21 cellular contexts compared by ENCODE assay signal in genomic region chr6:3398755-3399671, GRCh38. TPM values are rescaled to one million over a fixed set of nuclear protein-coding genes. Genes with fewer than 3 reads are reported as not detected.
DNase-seq lines count a peak whose midpoint lies in the region; ATAC-seq and TF ChIP-seq lines count a peak whose summit lies in the region.
"Had no signal": no experiment of that assay in that cellular context is flagged by ENCODE, and none has a peak within 500 bp of the region (broad histone marks: within the 10 kb centered on the region; RNA-seq: fewer than 3 reads in every experiment).

No MANE protein-coding gene starts in this region.

- H3K36me3 Mint-ChIP-seq in endothelial cell (ENCODE audit: low read depth, unreplicated experiment) (peaks cover 23% of the 10 kb centered on the region), neural progenitor cell (peaks cover 25% of the 10 kb centered on the region)
- H3K36me3 Mint-ChIP-seq: natural killer cell treated with Interleukin-12 subunit alpha and Interleukin-12 subunit beta and Interleukin-15 and Interleukin-18, amount 100 ng/mL, for 72 hours; stimulated activated memory B cell treated with anti-CD40 and anti-IgM and Interleukin-4, amounts not matched to agents 10 μg/mL and 1 μg/mL and 100 μg/mL, for 72 hours had no signal

- H3K27me3 ChIP-seq in neural progenitor cell (no peaks in the 10 kb centered on the region), PC-9 (ENCODE audit: insufficient read depth, low read depth) (no peaks in the 10 kb centered on the region), WERI-Rb-1 (ENCODE audit: insufficient read depth, low read depth, severe bottlenecking) (no peaks in the 10 kb centered on the region)
- H3K27me3 ChIP-seq: body of pancreas had no signal

- H3K27ac ChIP-seq in neural progenitor cell (no peak overlapping the region), PC-9 (no peak overlapping the region), WERI-Rb-1 (no peak overlapping the region)
- H3K27ac ChIP-seq: thoracic aorta had no signal

- no peaks in the 10 kb centered on the region for H3K79me2 ChIP-seq in neural progenitor cell (ENCODE audit: low read depth)
- H3K79me2 ChIP-seq in PC-9 (ENCODE audit: low read depth), result no peaks in the 10 kb centered on the region

- ATAC-seq in Right ventricle myocardium inferior (no peak), left cardiac atrium (no peak), GM18511 (IDR thresholded peaks at IDR 0.05; ENCODE audit: unreplicated experiment) (no peak)
- ATAC-seq: natural killer cell treated with Interleukin-12 subunit alpha and Interleukin-12 subunit beta and Interleukin-15 and Interleukin-18, amount 100 ng/mL, for 72 hours; stimulated activated memory B cell treated with anti-CD40 and anti-IgM and Interleukin-4, amounts not matched to agents 10 μg/mL and 1 μg/mL and 100 μg/mL, for 72 hours had no signal

- POLR2A ChIA-PET in PC-9 (lab: Charles Lee; ENCODE audit: unreplicated experiment), result no interaction called here

- H4K20me1 ChIP-seq in neural progenitor cell (ENCODE audit: low read depth), result no peaks in the 10 kb centered on the region
- no peaks in the 10 kb centered on the region for H4K20me1 ChIP-seq in PC-9 (ENCODE audit: insufficient read depth)

- H3K4me2 ChIP-seq in neural progenitor cell, result no peak overlapping the region
- H3K4me2 ChIP-seq in PC-9, result no peak overlapping the region

- intact Hi-C loops in Right ventricle myocardium inferior (cut with DNase I) (no loop called here), left cardiac atrium (cut with DNase I) (no loop called here), PC-9 (cut with micrococcal nuclease; ENCODE audit: unreplicated experiment) (no loop called here)

- CTCF ChIA-PET in PC-9 (lab: Charles Lee), result no interaction called here

- H3K9ac ChIP-seq in neural progenitor cell, result no peak overlapping the region

- H2AFZ ChIP-seq in neural progenitor cell (replicated peaks), result no peak overlapping the region
- H2AFZ ChIP-seq in PC-9, result no peak overlapping the region

- no peaks in the 10 kb centered on the region for H3K9me2 ChIP-seq in PC-9 (ENCODE audit: insufficient read depth)

- H3F3A ChIP-seq in neural progenitor cell (ENCODE audit: low read depth), result no peaks in the 10 kb centered on the region
- H3F3A ChIP-seq in PC-9 (ENCODE audit: insufficient read depth, low read depth), result no peaks in the 10 kb centered on the region

- H3K9me3 Mint-ChIP-seq in endothelial cell (ENCODE audit: unreplicated experiment) (no peaks in the 10 kb centered on the region), neural progenitor cell (no peaks in the 10 kb centered on the region)
- H3K9me3 Mint-ChIP-seq: activated B cell treated with CpG ODN at 0.5 μM for 24 hours; natural killer cell treated with Interleukin-12 subunit alpha and Interleukin-12 subunit beta and Interleukin-15 and Interleukin-18, amount 100 ng/mL, for 72 hours; stimulated activated memory B cell treated with anti-CD40 and anti-IgM and Interleukin-4, amounts not matched to agents 10 μg/mL and 1 μg/mL and 100 μg/mL, for 72 hours; T-helper 2 cell treated with Interferon-gamma antibody and Interleukin-4, amounts not matched to agents 5 μg/mL and 100 μg/mL, for 36 hours had no signal

- H3K4me3 Mint-ChIP-seq in endothelial cell (ENCODE audit: unreplicated experiment) (no peak overlapping the region), neural progenitor cell (no peak overlapping the region)
- H3K4me3 Mint-ChIP-seq: activated B cell treated with CpG ODN at 0.5 μM for 24 hours; natural killer cell treated with Interleukin-12 subunit alpha and Interleukin-12 subunit beta and Interleukin-15 and Interleukin-18, amount 100 ng/mL, for 72 hours; stimulated activated memory B cell treated with anti-CD40 and anti-IgM and Interleukin-4, amounts not matched to agents 10 μg/mL and 1 μg/mL and 100 μg/mL, for 72 hours; T-helper 2 cell treated with Interferon-gamma antibody and Interleukin-4, amounts not matched to agents 5 μg/mL and 100 μg/mL, for 36 hours had no signal

- H3K27me3 Mint-ChIP-seq in endothelial cell (ENCODE audit: unreplicated experiment) (no peaks in the 10 kb centered on the region), neural progenitor cell (ENCODE audit: insufficient read depth, low read depth) (no peaks in the 10 kb centered on the region)

- BruUV-seq in PC-9 (replicated peaks; lab: Mats Ljungman, UMichigan), result no TSS peak

- H3K4me1 ChIP-seq in neural progenitor cell (peaks cover 11% of the 10 kb centered on the region), PC-9 (replicated peaks; ENCODE audit: insufficient read depth) (peaks cover 13% of the 10 kb centered on the region)

- H3K27ac Mint-ChIP-seq in endothelial cell (ENCODE audit: unreplicated experiment), result peak overlapping the region; percentile 21
- H3K27ac Mint-ChIP-seq in neural progenitor cell, result peak overlapping the region; percentile 44
- H3K27ac Mint-ChIP-seq: activated B cell treated with CpG ODN at 0.5 μM for 24 hours; natural killer cell treated with Interleukin-12 subunit alpha and Interleukin-12 subunit beta and Interleukin-15 and Interleukin-18, amount 100 ng/mL, for 72 hours; stimulated activated memory B cell treated with anti-CD40 and anti-IgM and Interleukin-4, amounts not matched to agents 10 μg/mL and 1 μg/mL and 100 μg/mL, for 72 hours; T-helper 2 cell treated with Interferon-gamma antibody and Interleukin-4, amounts not matched to agents 5 μg/mL and 100 μg/mL, for 36 hours had no signal

- no peak for TF ChIP-seq CTCF in endothelial cell (IDR thresholded peaks at IDR 0.05; ENCODE audit: unreplicated experiment)
- TF ChIP-seq CTCF in neural progenitor cell (IDR thresholded peaks at IDR 0.05), result no peak
- TF ChIP-seq CTCF in PC-9 (conservative IDR thresholded peaks at IDR 0.05), result no peak
- no peak for TF ChIP-seq CTCF in WERI-Rb-1 (IDR thresholded peaks at IDR 0.05; ENCODE audit: low read depth, low read length)

- H3K4me3 ChIP-seq in neural progenitor cell, result no peak overlapping the region
- H3K4me3 ChIP-seq in PC-9, result no peak overlapping the region
- no peak overlapping the region for H3K4me3 ChIP-seq in WERI-Rb-1 (ENCODE audit: low read depth, low read length)
- H3K4me3 ChIP-seq: body of pancreas, thoracic aorta had no signal

- H3K4me1 Mint-ChIP-seq in endothelial cell (ENCODE audit: unreplicated experiment) (peaks cover 25% of the 10 kb centered on the region), neural progenitor cell (peaks cover 57% of the 10 kb centered on the region)

- H3K9me3 ChIP-seq in neural progenitor cell (ENCODE audit: low read depth) (no peaks in the 10 kb centered on the region), PC-9 (ENCODE audit: insufficient read depth, low read depth) (no peaks in the 10 kb centered on the region), WERI-Rb-1 (ENCODE audit: severe bottlenecking) (no peaks in the 10 kb centered on the region)
- H3K9me3 ChIP-seq: body of pancreas, thoracic aorta had no signal

- H3K36me3 ChIP-seq in neural progenitor cell (no peaks in the 10 kb centered on the region), PC-9 (ENCODE audit: low read depth) (no peaks in the 10 kb centered on the region), WERI-Rb-1 (peaks cover 7% of the 10 kb centered on the region)
- H3K36me3 ChIP-seq: thoracic aorta had no signal

- DNase-seq in Right ventricle myocardium inferior (ENCODE audit: missing footprints) (peak; percentile 58), left cardiac atrium (no peak), endothelial cell (ENCODE audit: low spot score) (no peak), neural progenitor cell (ENCODE audit: low spot score) (no peak), DMS153 treated with DMSO at 0.1 percent for 48 hours (lab: John Stamatoyannopoulos, UW; ENCODE audit: unreplicated experiment) (no peak), PC-9 (no peak), WERI-Rb-1 (no peak)
- DNase-seq: activated B cell treated with CpG ODN at 0.5 μM for 24 hours; activated CD4-positive, alpha-beta T cell treated with anti-CD3 and anti-CD28 coated beads, Interleukin-2, amount 50 U/mL, for 48 hours; body of pancreas; COR-L47; mesendoderm; NCI-H1105 treated with DMSO at 0.1 percent for 48 hours; NCI-H2081; NCI-H446; stimulated activated CD4-positive, alpha-beta T cell treated with anti-CD3 and anti-CD28 coated beads, Interleukin-1b, Interleukin-23, amount 100 ng/mL, for 48 hours had no signal

RNA-seq across cellular contexts. Expression of gene SLC22A23, which starts 57.8 kb away (rescaled TPM):
- total RNA-seq in Right ventricle myocardium inferior (5.6 TPM), left cardiac atrium (1 to 10 TPM; 4.3 to 5.5 TPM), endothelial cell (ENCODE audit: unreplicated experiment) (72.7 TPM), neural progenitor cell (ENCODE audit: low replicate concordance) (0.99 and 3.3 TPM in 2 replicates), PC-9 (2021) (13.5 and 16.3 TPM in 2 replicates)
